In the genomic region with DNA sequence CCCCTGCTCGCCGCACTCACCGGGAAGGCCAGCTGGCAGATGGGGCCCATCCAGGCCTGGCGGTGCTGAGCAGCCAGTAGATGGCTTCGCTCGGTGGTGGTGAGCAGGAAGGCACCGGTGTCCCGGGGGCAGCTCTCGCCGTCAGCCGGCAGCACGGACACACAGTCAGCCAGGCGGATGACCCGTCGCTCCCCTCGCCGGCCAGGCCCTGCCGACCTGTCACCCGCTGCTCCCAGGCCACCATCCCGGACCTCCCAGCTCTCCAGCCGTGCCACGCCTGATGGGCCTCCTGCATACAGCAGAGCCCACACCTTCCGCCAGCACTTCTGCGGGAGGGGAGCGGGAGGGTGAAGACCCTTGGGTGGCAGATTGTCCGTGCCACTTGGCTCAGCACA, we compare ENCODE assay signal across 18 cellular contexts. TPM values are rescaled to one million over a fixed set of nuclear protein-coding genes. Genes with fewer than 3 reads are reported as not detected.
A peak's percentile ranks its signal among the peaks of the same experiment; 100 is the strongest.
DNase-seq lines count a peak whose midpoint lies in the region; ATAC-seq and TF ChIP-seq lines count a peak whose summit lies in the region.
"Had no signal": no experiment of that assay in that cellular context is flagged by ENCODE, and none has a peak within 500 bp of the region (broad histone marks: within the 10 kb centered on the region; RNA-seq: fewer than 3 reads in every experiment).

No MANE protein-coding gene starts in this region.

- H3K27me3 ChIP-seq in heart left ventricle (no peaks in the 10 kb centered on the region), muscle layer of duodenum (ENCODE audit: low read depth, low read length) (no peaks in the 10 kb centered on the region), upper lobe of right lung (no peaks in the 10 kb centered on the region)
- H3K27me3 ChIP-seq: foreskin keratinocyte, MG63 had no signal

- peaks cover 58% of the 10 kb centered on the region for H3K4me1 Mint-ChIP-seq in activated B cell treated with CpG ODN at 0.5 μM for 24 hours

- ATAC-seq in heart left ventricle (no peak), activated B cell treated with CpG ODN at 0.5 μM for 24 hours (ENCODE audit: low read depth) (no peak), upper lobe of right lung (no peak), GM18909 (IDR thresholded peaks at IDR 0.05; ENCODE audit: poor library complexity, unreplicated experiment) (no peak)
- ATAC-seq: foreskin keratinocyte had no signal

- no peaks in the 10 kb centered on the region for H3K9me3 Mint-ChIP-seq in activated B cell treated with CpG ODN at 0.5 μM for 24 hours
- H3K9me3 Mint-ChIP-seq: CD4-positive, alpha-beta T cell; T-helper 1 cell treated with Interleukin-12 subunit alpha and Interleukin-12 subunit beta and Interleukin-4 antibody, amounts not matched to agents 30 μg/mL and 1 μg/mL, for 36 hours had no signal

- POLR2A ChIA-PET in activated B cell treated with CpG ODN at 0.5 μM for 24 hours (lab: Charles Lee), result interaction anchor here (0.8 to 5.9 kb wide), 10 partner anchors 9 to 106 kb away, joined by 3 to 96 read pairs (median 8); a partner anchor contains a TSS

- peak overlapping the region; percentile 96 for H3K27ac Mint-ChIP-seq in activated B cell treated with CpG ODN at 0.5 μM for 24 hours
- H3K27ac Mint-ChIP-seq: activated naive CD8-positive, alpha-beta T cell; CD4-positive, alpha-beta T cell; T-helper 1 cell treated with Interleukin-12 subunit alpha and Interleukin-12 subunit beta and Interleukin-4 antibody, amounts not matched to agents 30 μg/mL and 1 μg/mL, for 36 hours had no signal

- H3K36me3 Mint-ChIP-seq in activated B cell treated with CpG ODN at 0.5 μM for 24 hours (ENCODE audit: low read depth), result peaks cover 60% of the 10 kb centered on the region

- TF ChIP-seq CTCF in heart left ventricle (IDR thresholded peaks at IDR 0.05), result no peak
- no peak for TF ChIP-seq CTCF in activated B cell treated with CpG ODN at 0.5 μM for 24 hours (IDR thresholded peaks at IDR 0.05)
- TF ChIP-seq CTCF in upper lobe of right lung (IDR thresholded peaks at IDR 0.05), result no peak

- H3K36me3 ChIP-seq in heart left ventricle, result peaks cover 7 to 47% (median 27%) of the 10 kb centered on the region in 9 donors
- peaks cover 18 to 42% of the 10 kb centered on the region in 2 donors for H3K36me3 ChIP-seq in muscle layer of duodenum (ENCODE audit: control insufficient read depth in 1 of 2, insufficient read depth in 2 of 2, low read length in 2 of 2)
- peaks cover 29% of the 10 kb centered on the region for H3K36me3 ChIP-seq in upper lobe of right lung

- 88 to 94% (median 91%) methylated on average over 3 to 26 of the region's 26 CpGs for WGBS in heart left ventricle, 4 donors

- H3K4me1 ChIP-seq in heart left ventricle (peaks cover 0 to 25% (median 0%) of the 10 kb centered on the region in 12 donors), muscle layer of duodenum (ENCODE audit: control insufficient read depth in 1 of 2, insufficient read depth in 2 of 2, low read length in 2 of 2) (no peaks in the 10 kb centered on the region), upper lobe of right lung (no peaks in the 10 kb centered on the region)
- H3K4me1 ChIP-seq: foreskin keratinocyte had no signal

- no peaks in the 10 kb centered on the region for H3K9me3 ChIP-seq in heart left ventricle
- H3K9me3 ChIP-seq in muscle layer of duodenum (ENCODE audit: control insufficient read depth in 1 of 2, low read length in 2 of 2), result no peaks in the 10 kb centered on the region
- no peaks in the 10 kb centered on the region for H3K9me3 ChIP-seq in upper lobe of right lung
- H3K9me3 ChIP-seq: MG63 had no signal

- H3K27me3 Mint-ChIP-seq in activated B cell treated with CpG ODN at 0.5 μM for 24 hours, result no peaks in the 10 kb centered on the region
- H3K27me3 Mint-ChIP-seq: activated naive CD8-positive, alpha-beta T cell; CD4-positive, alpha-beta T cell had no signal

- no peak for TF ChIP-seq POLR2A in heart left ventricle (IDR thresholded peaks at IDR 0.05)

- peak in 1 of 5 donors; percentile 69 for DNase-seq in heart left ventricle
- no peak for DNase-seq in cardiac septum (ENCODE audit: low spot score)
- peak; percentile 42 for DNase-seq in activated B cell treated with CpG ODN at 0.5 μM for 24 hours
- no peak for DNase-seq in upper lobe of right lung
- DNase-seq in activated effector memory CD4-positive, alpha-beta T cell treated with Interleukin-2 at 50 U/mL for 16 hours, result no peak
- DNase-seq in NOMO-1 treated with dmso at 0.1 percent for 144 hours (lab: John Stamatoyannopoulos, UW; ENCODE audit: unreplicated experiment), result no peak
- DNase-seq: activated CD4-positive, alpha-beta T cell treated with anti-CD3 and anti-CD28 coated beads for 4 hours; activated T-cell treated with anti-CD3 and anti-CD28 coated beads for 4 hours; CD4-positive, alpha-beta T cell; foreskin keratinocyte; MG63; NCI-H774; RPMI8226; stimulated activated naive CD4-positive, alpha-beta T cell treated with Interleukin-2 at 50 U/mL for 16 hours had no signal

- peak overlapping the region in 1 of 12 donors; percentile 93 for H3K27ac ChIP-seq in heart left ventricle
- H3K27ac ChIP-seq in muscle layer of duodenum (ENCODE audit: low read length), result no peak overlapping the region
- peak overlapping the region; percentile 87 for H3K27ac ChIP-seq in upper lobe of right lung
- H3K27ac ChIP-seq: foreskin keratinocyte had no signal

- peak overlapping the region; percentile 93 for H3K4me3 Mint-ChIP-seq in activated B cell treated with CpG ODN at 0.5 μM for 24 hours
- H3K4me3 Mint-ChIP-seq: activated naive CD8-positive, alpha-beta T cell; CD4-positive, alpha-beta T cell; T-helper 1 cell treated with Interleukin-12 subunit alpha and Interleukin-12 subunit beta and Interleukin-4 antibody, amounts not matched to agents 30 μg/mL and 1 μg/mL, for 36 hours had no signal

- intact Hi-C loops in heart left ventricle (cut with DNase I), result loop anchor here in 1 of 10 donors (10.0 kb wide), 1 partner anchor 193 kb away; a partner anchor contains a TSS
- intact Hi-C loops in cardiac septum (cut with DNase I), result no loop called here
- intact Hi-C loops in activated B cell treated with CpG ODN at 0.5 μM for 24 hours (cut with micrococcal nuclease), result loop anchor here (1.0 to 10.0 kb wide), 2 partner anchors 11 to 393 kb away; a partner anchor contains a TSS
- intact Hi-C loops in upper lobe of right lung (cut with DNase I), result no loop called here

- CTCF ChIA-PET in activated B cell treated with CpG ODN at 0.5 μM for 24 hours (lab: Charles Lee), result interaction anchor here (1.1 to 2.7 kb wide), 6 partner anchors 10 to 205 kb away, joined by 3 to 11 read pairs (median 10); a partner anchor contains a TSS

- peak overlapping the region in 7 of 12 donors; percentile 35 to 71 (median 45) for H3K4me3 ChIP-seq in heart left ventricle
- peak overlapping the region; percentile 45 to 53 for H3K4me3 ChIP-seq in muscle layer of duodenum (ENCODE audit: low read depth in 1 of 2, low read length in 2 of 2)
- H3K4me3 ChIP-seq in upper lobe of right lung, result peak overlapping the region; percentile 59
- H3K4me3 ChIP-seq: MG63 had no signal

RNA-seq across cellular contexts. Expression of a gene that starts 1.4 kb away (rescaled TPM):
- total RNA-seq in heart left ventricle (10 to 100 TPM in 1 of 9 donors, 1 to 10 TPM in 7, under 1 TPM in 1; 0.77 to 23.8 (median 2.7) TPM), cardiac septum (4.7 TPM), activated B cell treated with CpG ODN at 0.5 μM for 24 hours (82.5 and 88.5 TPM in 2 replicates), upper lobe of right lung (45.6 TPM)
- 1 to 10 TPM; 1.1 to 3.0 TPM for polyA plus RNA-seq in heart left ventricle

RNA-seq across cellular contexts. Expression of a gene that starts 8.5 kb away (rescaled TPM):
- total RNA-seq in heart left ventricle, result 10 to 100 TPM; 24.4 to 53.8 (median 37.7) TPM
- 10 to 100 TPM; 33.0 to 65.4 TPM for polyA plus RNA-seq in heart left ventricle
- total RNA-seq in cardiac septum, result 37.9 TPM
- total RNA-seq in activated B cell treated with CpG ODN at 0.5 μM for 24 hours, result 128 and 144 TPM in 2 replicates
- total RNA-seq in upper lobe of right lung, result 61.6 TPM

RNA-seq across cellular contexts. Expression of a gene that starts 10.8 kb away (rescaled TPM):
- total RNA-seq in heart left ventricle (100 to 1,000 TPM in 1 of 9 donors, 10 to 100 TPM in 8; 36.3 to 124 (median 49.4) TPM), cardiac septum (133 TPM), activated B cell treated with CpG ODN at 0.5 μM for 24 hours (17.0 and 17.7 TPM in 2 replicates), upper lobe of right lung (59.1 TPM)
- polyA plus RNA-seq in heart left ventricle, result 10 to 100 TPM; 89.9 to 95.1 TPM

RNA-seq across cellular contexts. Expression of a gene that starts 34.8 kb away (rescaled TPM):
- total RNA-seq in heart left ventricle, result 10 to 100 TPM; 12.3 to 60.7 (median 23.3) TPM
- polyA plus RNA-seq in heart left ventricle, result 10 to 100 TPM; 13.2 to 28.1 TPM
- total RNA-seq in cardiac septum, result 27.5 TPM
- total RNA-seq in activated B cell treated with CpG ODN at 0.5 μM for 24 hours, result 2.0 and 3.9 TPM in 2 replicates
- total RNA-seq in upper lobe of right lung, result 34.6 TPM

RNA-seq across cellular contexts. Expression of a gene that starts 46.1 kb away (rescaled TPM):
- 10 to 100 TPM; 13.1 to 34.4 (median 20.2) TPM for total RNA-seq in heart left ventricle
- polyA plus RNA-seq in heart left ventricle, result 10 to 100 TPM; 17.4 to 58.9 TPM
- 25.4 TPM for total RNA-seq in cardiac septum
- total RNA-seq in activated B cell treated with CpG ODN at 0.5 μM for 24 hours, result 108 and 121 TPM in 2 replicates
- 76.3 TPM for total RNA-seq in upper lobe of right lung
